2 cellular contexts compared by ENCODE assay signal in genomic region chr10:23053036-23053435, GRCh38.
TF ChIP-seq lines count a peak whose summit lies in the region.

No MANE protein-coding gene starts in this region.

TF ChIP-seq in Ishikawa, 13 proteins besides CTCF, POLR2A, EP300 and RAD21:
- TF ChIP-seq YY1 (IDR thresholded peaks at IDR 0.05; ENCODE audit: low read depth) (no peak), TEAD4 (IDR thresholded peaks at IDR 0.05) (peak; percentile 72), REST (IDR thresholded peaks at IDR 0.05; ENCODE audit: low read depth) (no peak), EGR1 (IDR thresholded peaks at IDR 0.05) (no peak), TAF1 (IDR thresholded peaks at IDR 0.05; ENCODE audit: low read depth) (no peak), CREB1 (IDR thresholded peaks at IDR 0.05; ENCODE audit: low read depth) (no peak), NFIC (IDR thresholded peaks at IDR 0.05) (no peak), ZBTB7A (IDR thresholded peaks at IDR 0.05; ENCODE audit: low read depth) (no peak), TCF12 (IDR thresholded peaks at IDR 0.05; ENCODE audit: low read depth) (peak; percentile 45), FOXM1 (IDR thresholded peaks at IDR 0.05; ENCODE audit: borderline replicate concordance, low read depth) (no peak), CEBPB (IDR thresholded peaks at IDR 0.05) (no peak)
- TF ChIP-seq, protein P1, sequence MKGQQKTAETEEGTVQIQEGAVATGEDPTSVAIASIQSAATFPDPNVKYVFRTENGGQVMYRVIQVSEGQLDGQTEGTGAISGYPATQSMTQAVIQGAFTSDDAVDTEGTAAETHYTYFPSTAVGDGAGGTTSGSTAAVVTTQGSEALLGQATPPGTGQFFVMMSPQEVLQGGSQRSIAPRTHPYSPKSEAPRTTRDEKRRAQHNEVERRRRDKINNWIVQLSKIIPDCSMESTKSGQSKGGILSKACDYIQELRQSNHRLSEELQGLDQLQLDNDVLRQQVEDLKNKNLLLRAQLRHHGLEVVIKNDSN (IDR thresholded peaks at IDR 0.05) = no peak
- TF ChIP-seq, protein P2, sequence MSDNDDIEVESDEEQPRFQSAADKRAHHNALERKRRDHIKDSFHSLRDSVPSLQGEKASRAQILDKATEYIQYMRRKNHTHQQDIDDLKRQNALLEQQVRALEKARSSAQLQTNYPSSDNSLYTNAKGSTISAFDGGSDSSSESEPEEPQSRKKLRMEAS (IDR thresholded peaks at IDR 0.05) = peak; percentile 33; the same call in 1 of the 2 replicates

TF ChIP-seq in H1, 55 proteins besides CTCF, POLR2A, EP300 and RAD21:
- TF ChIP-seq TAF1 (IDR thresholded peaks at IDR 0.05; ENCODE audit: low read depth, low read length) (no peak), CTBP2 (IDR thresholded peaks at IDR 0.05; ENCODE audit: borderline replicate concordance, insufficient read depth, insufficient read length, low read length) (no peak), EZH2 (IDR thresholded peaks at IDR 0.05; ENCODE audit: low read depth, low read length, severe bottlenecking) (no peak), BACH1 (IDR thresholded peaks at IDR 0.05; ENCODE audit: low read length) (peak; percentile 91), SIN3A (conservative IDR thresholded peaks at IDR 0.05 in 1 of 2, IDR thresholded peaks at IDR 0.05 in 1 of 2; ENCODE audit: low read depth in 1 of 2, low read length in 2 of 2) (no peak), CHD1 (IDR thresholded peaks at IDR 0.05; ENCODE audit: low read depth, low read length) (no peak), SIRT6 (IDR thresholded peaks at IDR 0.05; ENCODE audit: low read length) (no peak), FOSL1 (IDR thresholded peaks at IDR 0.05; ENCODE audit: insufficient read depth, low read depth, low read length) (no peak), HDAC6 (IDR thresholded peaks at IDR 0.05; ENCODE audit: low read depth, low read length) (no peak), MAFK (IDR thresholded peaks at IDR 0.05; ENCODE audit: low read depth, low read length) (peak; percentile 79), ASH2L (IDR thresholded peaks at IDR 0.05; ENCODE audit: low read length) (no peak), RFX5 (IDR thresholded peaks at IDR 0.05; ENCODE audit: borderline replicate concordance, low read depth, low read length) (no peak)
